13 cellular contexts compared by ENCODE assay signal in genomic region chr9:78278177-78278777, GRCh38. TPM values are rescaled to one million over a fixed set of nuclear protein-coding genes. Genes with fewer than 3 reads are reported as not detected.
DNase-seq lines count a peak whose midpoint lies in the region; ATAC-seq, FAIRE-seq and TF ChIP-seq lines count a peak whose summit lies in the region.
"Had no signal": no experiment of that assay in that cellular context is flagged by ENCODE, and none has a peak within 500 bp of the region (broad histone marks: within the 10 kb centered on the region; RNA-seq: fewer than 3 reads in every experiment).

No MANE protein-coding gene starts in this region.

- H3K27ac ChIP-seq in RWPE1, result no peak overlapping the region
- H3K27ac ChIP-seq in pancreas, result peak overlapping the region; percentile 7 to 61 (median 39)

- H3K9me3 ChIP-seq in pancreas, result no peaks in the 10 kb centered on the region
- H3K9me3 ChIP-seq: Caco-2, heart left ventricle had no signal

- CTCF ChIA-PET in RWPE1 (lab: Yijun Ruan, JAX), result interaction anchor here (0.6 to 1.2 kb wide), 4 partner anchors 17 to 885 kb away, joined by 3 to 4 read pairs (median 3); no protein-coding TSS in a partner anchor

- no peaks in the 10 kb centered on the region for H3K36me3 ChIP-seq in pancreas
- H3K36me3 ChIP-seq: heart left ventricle had no signal

- no peak for FAIRE-seq in pancreas (lab: Jason Lieb, UNC)
- FAIRE-seq: colon, GM12892 had no signal

- POLR2A ChIA-PET in RWPE1 (lab: Yijun Ruan, JAX; ENCODE audit: low non-redundant PET), result no interaction called here

- WGBS in pancreas, 2 donors, result 35 to 37% methylated on average over 5 of the region's 5 CpGs

- TF ChIP-seq CTCF in RWPE1 (conservative IDR thresholded peaks at IDR 0.05; ENCODE audit: low read depth) (no peak), pancreas (IDR thresholded peaks at IDR 0.05) (no peak)

- intact Hi-C loops in pancreas (cut with DNase I), result no loop called here

- ATAC-seq in pancreas (peak; percentile 58 to 68 (median 65)), GM21367 (IDR thresholded peaks at IDR 0.05; ENCODE audit: unreplicated experiment) (no peak)

- no peaks in the 10 kb centered on the region for H3K27me3 ChIP-seq in pancreas
- H3K27me3 ChIP-seq: heart left ventricle had no signal

- DNase-seq in GM04504 (ENCODE audit: low read depth), result peak; percentile 71
- DNase-seq in RWPE1 (ENCODE audit: low spot score), result peak; percentile 43
- peak; percentile 96 for DNase-seq in fibroblast of peridontal ligament (ENCODE audit: extremely low read depth)
- no peak for DNase-seq in pancreas
- DNase-seq in DMS114 treated with DMSO at 0.1 percent for 48 hours (lab: John Stamatoyannopoulos, UW; ENCODE audit: unreplicated experiment), result no peak
- DNase-seq in HuH-7.5 (ENCODE audit: low spot score), result no peak
- DNase-seq in central memory CD4-positive, alpha-beta T cell, result no peak
- DNase-seq: Caco-2, heart left ventricle, NCI-H524 treated with DMSO at 0.1 percent for 48 hours had no signal

- H3K4me1 ChIP-seq in pancreas, result peaks cover 16 to 26% (median 26%) of the 10 kb centered on the region in 3 donors
- H3K4me1 ChIP-seq: Caco-2 had no signal

- H3K4me3 ChIP-seq in pancreas, result no peak overlapping the region
- H3K4me3 ChIP-seq: heart left ventricle had no signal

RNA-seq across cellular contexts. Expression of gene PSAT1, which starts 18.6 kb away (rescaled TPM):
- 100 to 1,000 TPM in 1 of 6 donors, 10 to 100 TPM in 5; 16.5 to 189 (median 27.8) TPM for total RNA-seq in pancreas
- polyA plus RNA-seq in pancreas, result 1 to 10 TPM; 9.0 to 9.1 TPM

RNA-seq across cellular contexts. Expression of gene CEP78, which starts 42.4 kb away (rescaled TPM):
- 1 to 10 TPM; 4.1 to 6.5 (median 5.4) TPM for total RNA-seq in pancreas
- polyA plus RNA-seq in pancreas, result 1 to 10 TPM; 3.3 to 5.2 TPM

Comparison
In these comparisons a context has a peak if more than half of its experiments do, and no peak if none do; other contexts are left out.
1. DNase-seq: peak in GM04504 (single experiment), RWPE1 (single experiment) and fibroblast of peridontal ligament (single experiment); none in pancreas (0 of 6), DMS114 treated with DMSO at 0.1 percent for 48 hours (single experiment), HuH-7.5 (single experiment) and central memory CD4-positive, alpha-beta T cell (single experiment).